ENCODE assay signal across 1 cellular context in the genomic region with DNA sequence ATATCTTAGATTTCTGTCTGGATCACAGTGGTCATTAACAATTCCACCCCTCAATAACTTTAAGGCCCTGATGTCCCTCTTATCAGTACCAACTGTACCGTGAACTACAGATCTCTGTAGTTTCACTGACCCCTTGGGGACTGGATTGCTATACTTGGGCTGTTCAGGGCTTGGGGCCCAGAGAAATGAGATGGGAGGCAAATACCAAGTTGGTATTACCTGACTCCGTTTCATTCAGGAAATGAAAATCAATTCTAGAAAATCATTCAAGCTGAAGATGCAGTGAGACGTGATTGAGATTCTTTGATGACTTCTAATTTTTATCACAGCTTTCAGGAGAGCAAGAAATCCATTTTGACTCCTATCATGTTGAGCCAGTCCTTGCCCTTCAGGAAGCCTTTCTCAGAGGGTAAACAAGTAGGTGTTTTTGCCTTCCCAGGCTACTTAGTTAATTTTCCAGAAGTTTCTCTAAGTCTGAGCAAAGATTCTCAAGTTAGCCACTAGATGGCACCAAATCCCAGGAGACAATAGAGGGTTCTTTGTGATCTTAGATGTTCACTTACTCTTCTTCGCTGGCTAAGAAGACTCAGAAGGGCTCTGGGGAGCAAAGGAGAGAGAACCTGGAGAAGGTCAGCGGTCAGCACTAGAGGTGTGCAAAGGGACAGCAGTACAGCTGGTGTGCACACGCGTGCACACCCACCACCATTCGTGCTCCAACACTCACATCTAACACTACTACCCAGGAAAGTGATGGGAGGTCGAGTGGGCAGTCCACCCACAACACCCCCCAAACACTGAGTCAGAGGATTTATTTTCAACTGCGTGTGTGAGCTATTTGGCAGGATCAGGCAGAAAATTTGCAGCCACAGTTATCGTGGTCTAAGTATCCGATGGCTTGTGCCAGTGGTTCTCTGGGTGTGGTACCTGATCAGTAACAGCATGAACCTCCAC.
TF ChIP-seq lines count a peak whose summit lies in the region.

No MANE protein-coding gene starts in this region.

TF ChIP-seq in SK-N-SH, 30 proteins besides CTCF, POLR2A, EP300 and RAD21:
- TF ChIP-seq MAX (IDR thresholded peaks at IDR 0.05; ENCODE audit: low read depth) (no peak), SMC3 (IDR thresholded peaks at IDR 0.05; ENCODE audit: low read depth, low read length) (peak; percentile 49), SIN3A (IDR thresholded peaks at IDR 0.05; ENCODE audit: borderline replicate concordance, low read depth, low read length) (0 out of 2 replicates have a peak, but pooled peaks have one; percentile 19)
